ENCODE assay signal across 20 cellular contexts in the genomic region with DNA sequence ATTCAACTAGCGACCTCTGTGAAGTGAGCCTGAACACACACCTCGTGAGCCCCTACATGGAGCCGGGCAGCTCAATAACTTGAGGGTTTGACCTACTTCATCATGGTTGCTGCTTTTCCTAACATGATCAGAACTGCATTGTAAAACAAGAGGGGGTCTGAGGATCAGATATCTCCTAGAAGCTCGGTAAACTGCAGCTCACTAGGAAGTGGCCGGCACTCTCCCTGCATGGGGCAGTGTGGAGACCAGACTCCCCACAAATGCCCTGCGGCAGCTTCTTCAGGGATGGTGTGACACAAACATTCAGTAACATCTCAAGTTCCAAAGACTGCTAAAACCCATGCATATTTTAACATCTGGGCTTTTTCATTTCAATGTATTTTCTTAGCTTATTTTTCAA.
"Had no signal": no experiment of that assay in that cellular context is flagged by ENCODE, and none has a peak within 500 bp of the region (broad histone marks: within the 10 kb centered on the region; RNA-seq: fewer than 3 reads in every experiment).

No MANE protein-coding gene starts in this region.

- H3K27ac ChIP-seq: adrenal gland had no signal

- H3K27ac Mint-ChIP-seq: activated CD8-positive, alpha-beta T cell treated with anti-CD3 and anti-CD28 coated beads for 36 hours; activated naive CD8-positive, alpha-beta T cell treated with anti-CD3 and anti-CD28 coated beads, Interleukin-2, amount 10 ng/mL, durations not matched to agents 7 days and 5 days; T-helper 1 cell treated with Interleukin-12 subunit alpha and Interleukin-12 subunit beta and Interleukin-4 antibody, amounts not matched to agents 30 μg/mL and 1 μg/mL, for 36 hours had no signal

- H3K27me3 ChIP-seq: adrenal gland had no signal

- H3K4me3 ChIP-seq: adrenal gland had no signal

- H3K9me3 ChIP-seq: adrenal gland had no signal

- H3K9me3 Mint-ChIP-seq: activated CD8-positive, alpha-beta T cell treated with anti-CD3 and anti-CD28 coated beads for 36 hours; T-helper 1 cell treated with Interleukin-12 subunit alpha and Interleukin-12 subunit beta and Interleukin-4 antibody, amounts not matched to agents 30 μg/mL and 1 μg/mL, for 36 hours had no signal

- DNase-seq: activated CD4-positive, alpha-beta T cell treated with anti-CD3 and anti-CD28 coated beads for 4 hours; activated CD8-positive, alpha-beta memory T cell treated with anti-CD3 and anti-CD28 coated beads, Interleukin-2, amount 50 U/mL, for 4 hours; activated CD8-positive, alpha-beta T cell treated with anti-CD3 and anti-CD28 coated beads for 36 hours; activated naive CD4-positive, alpha-beta T cell treated with anti-CD3 and anti-CD28 coated beads, Interleukin-2, amount 50 U/mL, for 16 hours; activated naive CD8-positive, alpha-beta T cell treated with anti-CD3 and anti-CD28 coated beads, Interleukin-2, amount 10 ng/mL, durations not matched to agents 7 days and 5 days; activated T-cell treated with anti-CD3 and anti-CD28 coated beads, Interleukin-2, amount 50 U/mL, for 1 hour; adrenal gland; anterior cingulate cortex; caudate nucleus; Karpas-422; MM.1S; NCI-H146; NCI-H187 treated with DMSO at 0.1 percent for 48 hours; NCI-H2081 treated with DMSO at 0.1 percent for 48 hours; NCI-H446; NCI-H524; PC-3; SHP77 treated with DMSO at 0.1 percent for 48 hours had no signal

- H3K4me3 Mint-ChIP-seq: activated CD8-positive, alpha-beta T cell treated with anti-CD3 and anti-CD28 coated beads for 36 hours; activated naive CD8-positive, alpha-beta T cell treated with anti-CD3 and anti-CD28 coated beads, Interleukin-2, amount 10 ng/mL, durations not matched to agents 7 days and 5 days; T-helper 1 cell treated with Interleukin-12 subunit alpha and Interleukin-12 subunit beta and Interleukin-4 antibody, amounts not matched to agents 30 μg/mL and 1 μg/mL, for 36 hours had no signal

- H3K36me3 Mint-ChIP-seq: activated naive CD8-positive, alpha-beta T cell treated with anti-CD3 and anti-CD28 coated beads, Interleukin-2, amount 10 ng/mL, durations not matched to agents 7 days and 5 days had no signal

- H3K4me1 Mint-ChIP-seq: activated naive CD8-positive, alpha-beta T cell treated with anti-CD3 and anti-CD28 coated beads, Interleukin-2, amount 10 ng/mL, durations not matched to agents 7 days and 5 days had no signal

- ATAC-seq: activated CD4-positive, CD25-positive, alpha-beta regulatory T cell treated with anti-CD3 and anti-CD28 coated beads, Interleukin-2, amount 50 U/mL, for 24 hours; activated CD8-positive, alpha-beta T cell treated with anti-CD3 and anti-CD28 coated beads for 36 hours; PC-3 had no signal
